Comparison of ENCODE assay signal across 26 cellular contexts in genomic region chr5:95304706-95305105, GRCh38.
"Had no signal": no experiment of that assay in that cellular context is flagged by ENCODE, and none has a peak within 500 bp of the region (broad histone marks: within the 10 kb centered on the region; RNA-seq: fewer than 3 reads in every experiment).

No MANE protein-coding gene starts in this region.

- H3K4me1 ChIP-seq: esophagus squamous epithelium, lower lobe of right lung, right lobe of liver, tibial nerve, upper lobe of left lung had no signal

- H3K9me3 ChIP-seq: esophagus squamous epithelium, lower lobe of right lung, ovary, right lobe of liver, thoracic aorta, tibial nerve, upper lobe of left lung had no signal

- FAIRE-seq: endothelial cell of umbilical vein, small intestine, urothelium cell line had no signal

- H3K4me3 ChIP-seq: coronary artery, esophagus squamous epithelium, lower lobe of right lung, ovary, right lobe of liver, thoracic aorta, tibial nerve, upper lobe of left lung had no signal

- H3K27me3 ChIP-seq: esophagus squamous epithelium, ovary, right lobe of liver, tibial nerve, upper lobe of left lung had no signal

- DNase-seq: dermis blood vessel endothelial cell; effector memory CD4-positive, alpha-beta T cell; erythroblast; esophagus squamous epithelium; foreskin melanocyte; hypothalamus; immature natural killer cell; islet precursor cell; kidney glomerular epithelial cell; left colon; left ventricle myocardium superior; lower lobe of right lung; naive thymus-derived CD8-positive, alpha-beta T cell; occipital lobe; ovary; right lobe of liver; small intestine; stimulated activated CD4-positive, alpha-beta T cell treated with anti-CD3 and anti-CD28 coated beads, Interleukin-15, amount 100 ng/mL, for 24 hours; stimulated activated CD4-positive, alpha-beta T cell treated with anti-CD3 and anti-CD28 coated beads, Interleukin-2, amount 100 ng/mL, for 48 hours; stimulated activated naive B cell treated with anti-CD40 and anti-IgM and Interleukin-4, amounts not matched to agents 10 μg/mL and 1 μg/mL and 100 μg/mL, for 72 hours; upper lobe of left lung had no signal

- ATAC-seq: left colon; left ventricle myocardium superior; lower lobe of right lung; naive thymus-derived CD8-positive, alpha-beta T cell; right lobe of liver; stimulated activated naive B cell treated with anti-CD40 and anti-IgM and Interleukin-4, amounts not matched to agents 10 μg/mL and 1 μg/mL and 100 μg/mL, for 72 hours had no signal

- H3K27ac ChIP-seq: coronary artery, esophagus squamous epithelium, lower lobe of right lung, ovary, right lobe of liver, thoracic aorta, tibial nerve, upper lobe of left lung had no signal

- H3K36me3 ChIP-seq: esophagus squamous epithelium, lower lobe of right lung, ovary, right lobe of liver, thoracic aorta, tibial nerve, upper lobe of left lung had no signal
